In genomic region chr17:81016575-81016974, GRCh38 we compare ENCODE assay signal across 15 cellular contexts.
"Had no signal": no experiment of that assay in that cellular context is flagged by ENCODE, and none has a peak within 500 bp of the region (broad histone marks: within the 10 kb centered on the region; RNA-seq: fewer than 3 reads in every experiment).

No MANE protein-coding gene starts in this region.

- H3K4me3 Mint-ChIP-seq: neural progenitor cell had no signal

- FAIRE-seq: kidney had no signal

- H3K27ac Mint-ChIP-seq: neural progenitor cell had no signal

- H3K27ac ChIP-seq: epithelial cell of prostate, gastroesophageal sphincter, neural progenitor cell, parathyroid adenoma, thoracic aorta had no signal

- ATAC-seq: gastroesophageal sphincter, left ventricle myocardium superior had no signal

- H3K4me3 ChIP-seq: gastroesophageal sphincter, neural progenitor cell, stomach, thoracic aorta had no signal

- H2AFZ ChIP-seq: neural progenitor cell, parathyroid adenoma had no signal

- H3K9ac ChIP-seq: neural progenitor cell, parathyroid adenoma had no signal

- H3K27me3 Mint-ChIP-seq: brain had no signal

- DNase-seq: activated gamma-delta T cell treated with Interleukin-2 at 50 U/mL for 16 hours; activated T-cell treated with anti-CD3 and anti-CD28 coated beads, Interleukin-2, amount 50 U/mL, for 1 hour; amniotic stem cell; effector memory CD4-positive, alpha-beta T cell; kidney; mesendoderm; stimulated activated CD4-positive, alpha-beta T cell treated with anti-CD3 and anti-CD28 coated beads, Interleukin-4, amount 100 ng/mL, for 24 hours; stomach had no signal

- H3K9me3 ChIP-seq: thoracic aorta had no signal

- H3K36me3 ChIP-seq: gastroesophageal sphincter, neural progenitor cell, stomach, thoracic aorta had no signal

- H3K4me2 ChIP-seq: neural progenitor cell had no signal

- H3K79me2 ChIP-seq: parathyroid adenoma had no signal

- H3K27me3 ChIP-seq: gastroesophageal sphincter, neural progenitor cell, stomach had no signal
